In the genomic region with DNA sequence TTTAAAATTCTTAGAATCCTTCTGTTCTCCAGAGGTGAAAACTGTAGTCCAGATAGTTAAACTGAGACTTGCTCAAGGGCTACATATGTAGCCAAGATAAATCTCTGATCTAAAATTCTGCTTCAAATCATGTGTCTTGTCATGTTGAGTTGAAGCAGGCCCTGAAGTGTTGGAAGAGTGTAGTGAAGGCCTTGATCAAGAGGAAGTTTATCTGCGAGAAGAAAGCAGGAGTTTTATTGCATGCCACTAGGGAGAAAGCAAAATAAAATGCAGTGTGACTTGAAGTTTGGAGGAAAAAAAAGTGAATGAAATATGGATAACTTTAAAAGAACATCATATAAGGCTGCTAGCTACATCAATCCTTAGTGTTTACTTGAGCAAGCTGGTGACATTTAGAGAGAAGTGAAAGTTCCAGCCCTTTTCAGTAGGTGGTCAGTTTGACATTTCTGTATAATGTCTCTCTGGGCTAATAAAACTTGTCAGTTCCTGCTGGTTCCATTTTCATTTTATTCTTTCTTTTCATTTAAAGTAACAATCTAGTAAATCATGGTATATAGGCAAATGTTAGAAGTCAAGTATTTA, we compare ENCODE assay signal across 1 cellular context.
TF ChIP-seq lines count a peak whose summit lies in the region.

No MANE protein-coding gene starts in this region.

TF ChIP-seq in SK-N-SH treated with all-trans-retinoic acid at 6 μM for 48 hours, 23 proteins besides CTCF, POLR2A, EP300 and RAD21 (continued from another document):
- TF ChIP-seq, protein P1, sequence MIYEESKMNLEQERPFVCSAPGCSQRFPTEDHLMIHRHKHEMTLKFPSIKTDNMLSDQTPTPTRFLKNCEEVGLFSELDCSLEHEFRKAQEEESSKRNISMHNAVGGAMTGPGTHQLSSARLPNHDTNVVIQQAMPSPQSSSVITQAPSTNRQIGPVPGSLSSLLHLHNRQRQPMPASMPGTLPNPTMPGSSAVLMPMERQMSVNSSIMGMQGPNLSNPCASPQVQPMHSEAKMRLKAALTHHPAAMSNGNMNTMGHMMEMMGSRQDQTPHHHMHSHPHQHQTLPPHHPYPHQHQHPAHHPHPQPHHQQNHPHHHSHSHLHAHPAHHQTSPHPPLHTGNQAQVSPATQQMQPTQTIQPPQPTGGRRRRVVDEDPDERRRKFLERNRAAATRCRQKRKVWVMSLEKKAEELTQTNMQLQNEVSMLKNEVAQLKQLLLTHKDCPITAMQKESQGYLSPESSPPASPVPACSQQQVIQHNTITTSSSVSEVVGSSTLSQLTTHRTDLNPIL (CRISPR knock-in tag; IDR thresholded peaks at IDR 0.05; ENCODE audit: low read depth) = no peak
- no peak for TF ChIP-seq TSHZ2 (CRISPR knock-in tag; IDR thresholded peaks at IDR 0.05)
- TF ChIP-seq RARB (CRISPR knock-in tag; IDR thresholded peaks at IDR 0.05) = no peak; the same call in 1 of the 2 replicates
- TF ChIP-seq ZNF70 (CRISPR knock-in tag; IDR thresholded peaks at IDR 0.05) = no peak
